36 cellular contexts compared by ENCODE assay signal in the genomic region with DNA sequence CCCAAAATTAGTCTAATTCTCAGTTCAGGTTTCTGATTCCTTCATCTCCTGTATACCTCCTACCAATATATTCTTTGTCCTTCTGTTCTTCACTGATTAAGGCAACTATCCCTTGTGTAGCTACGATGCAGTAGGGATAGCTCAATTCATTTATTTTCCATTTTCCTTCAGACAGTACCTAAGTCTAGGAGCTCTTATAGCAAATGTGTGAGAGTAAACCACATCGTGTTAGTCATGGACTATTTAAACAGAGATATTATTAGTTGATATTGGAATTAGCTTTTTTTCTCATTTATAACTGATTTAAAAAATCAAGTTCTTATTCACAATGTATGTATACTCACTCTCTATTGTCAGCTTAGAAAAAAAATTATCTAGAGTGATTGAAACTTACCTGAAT.
"Had no signal": no experiment of that assay in that cellular context is flagged by ENCODE, and none has a peak within 500 bp of the region (broad histone marks: within the 10 kb centered on the region; RNA-seq: fewer than 3 reads in every experiment).

No MANE protein-coding gene starts in this region.

- H3K27ac ChIP-seq: ascending aorta, VCaP had no signal

- H3K9me3 Mint-ChIP-seq: activated CD4-positive, alpha-beta memory T cell treated with anti-CD3 and anti-CD28 coated beads, Interleukin-2, amount 10 ng/mL, durations not matched to agents 7 days and 5 days; activated CD4-positive, alpha-beta T cell treated with anti-CD3 and anti-CD28 coated beads, Interleukin-2, amount 10 ng/mL, durations not matched to agents 7 days and 5 days had no signal

- H3K4me3 Mint-ChIP-seq: activated B cell treated with CpG ODN at 0.5 μM for 24 hours; activated CD4-positive, alpha-beta memory T cell treated with anti-CD3 and anti-CD28 coated beads, Interleukin-2, amount 10 ng/mL, durations not matched to agents 7 days and 5 days; activated CD4-positive, alpha-beta T cell treated with anti-CD3 and anti-CD28 coated beads for 36 hours; activated CD4-positive, alpha-beta T cell treated with anti-CD3 and anti-CD28 coated beads, Interleukin-2, amount 10 ng/mL, durations not matched to agents 7 days and 5 days; activated CD8-positive, alpha-beta memory T cell treated with anti-CD3 and anti-CD28 coated beads, Interleukin-2, amount 10 ng/mL, durations not matched to agents 7 days and 5 days; activated CD8-positive, alpha-beta T cell treated with anti-CD3 and anti-CD28 coated beads, Interleukin-2, amount 10 ng/mL, durations not matched to agents 7 days and 5 days; activated naive CD4-positive, alpha-beta T cell treated with anti-CD3 and anti-CD28 coated beads, Interleukin-2, amount 10 ng/mL, durations not matched to agents 7 days and 5 days; activated naive CD4-positive, alpha-beta T cell treated with anti-CD3 and anti-CD28 coated beads, Interleukin-2, amount 50 U/mL, for 24 hours; activated naive CD8-positive, alpha-beta T cell; activated naive CD8-positive, alpha-beta T cell treated with anti-CD3 and anti-CD28 coated beads, Interleukin-2, amount 10 ng/mL, durations not matched to agents 7 days and 5 days; activated naive CD8-positive, alpha-beta T cell treated with anti-CD3 and anti-CD28 coated beads, Interleukin-2, amount 50 U/mL, for 24 hours; activated T-cell treated with anti-CD3 and anti-CD28 coated beads, Interleukin-2, amount 50 U/mL, for 24 hours; brain; T-helper 1 cell treated with Interleukin-12 subunit alpha and Interleukin-12 subunit beta and Interleukin-4 antibody, amounts not matched to agents 30 μg/mL and 1 μg/mL, for 36 hours; T-helper 2 cell treated with Interferon-gamma antibody and Interleukin-4, amounts not matched to agents 5 μg/mL and 100 μg/mL, for 36 hours had no signal

- H3K36me3 Mint-ChIP-seq: activated CD8-positive, alpha-beta memory T cell treated with anti-CD3 and anti-CD28 coated beads, Interleukin-2, amount 10 ng/mL, durations not matched to agents 7 days and 5 days; activated naive CD4-positive, alpha-beta T cell treated with anti-CD3 and anti-CD28 coated beads, Interleukin-2, amount 10 ng/mL, durations not matched to agents 7 days and 5 days; activated naive CD4-positive, alpha-beta T cell treated with anti-CD3 and anti-CD28 coated beads, Interleukin-2, amount 50 U/mL, for 24 hours; activated naive CD8-positive, alpha-beta T cell; activated naive CD8-positive, alpha-beta T cell treated with anti-CD3 and anti-CD28 coated beads, Interleukin-2, amount 10 ng/mL, durations not matched to agents 7 days and 5 days; brain had no signal

- H3K27me3 Mint-ChIP-seq: activated B cell treated with CpG ODN at 0.5 μM for 24 hours; activated CD4-positive, alpha-beta memory T cell treated with anti-CD3 and anti-CD28 coated beads, Interleukin-2, amount 10 ng/mL, durations not matched to agents 7 days and 5 days; activated CD4-positive, alpha-beta T cell treated with anti-CD3 and anti-CD28 coated beads for 36 hours; activated CD4-positive, alpha-beta T cell treated with anti-CD3 and anti-CD28 coated beads, Interleukin-2, amount 10 ng/mL, durations not matched to agents 7 days and 5 days; activated CD8-positive, alpha-beta memory T cell treated with anti-CD3 and anti-CD28 coated beads, Interleukin-2, amount 10 ng/mL, durations not matched to agents 7 days and 5 days; activated naive CD4-positive, alpha-beta T cell treated with anti-CD3 and anti-CD28 coated beads, Interleukin-2, amount 10 ng/mL, durations not matched to agents 7 days and 5 days; activated naive CD4-positive, alpha-beta T cell treated with anti-CD3 and anti-CD28 coated beads, Interleukin-2, amount 50 U/mL, for 24 hours; activated naive CD8-positive, alpha-beta T cell; activated naive CD8-positive, alpha-beta T cell treated with anti-CD3 and anti-CD28 coated beads, Interleukin-2, amount 10 ng/mL, durations not matched to agents 7 days and 5 days; activated naive CD8-positive, alpha-beta T cell treated with anti-CD3 and anti-CD28 coated beads, Interleukin-2, amount 50 U/mL, for 24 hours; activated T-cell treated with anti-CD3 and anti-CD28 coated beads, Interleukin-2, amount 50 U/mL, for 24 hours had no signal

- H3K4me3 ChIP-seq: ascending aorta had no signal

- ATAC-seq: activated CD4-positive, alpha-beta T cell treated with anti-CD3 and anti-CD28 coated beads for 36 hours; activated CD4-positive, CD25-positive, alpha-beta regulatory T cell treated with anti-CD3 and anti-CD28 coated beads, Interleukin-2, amount 50 U/mL, for 24 hours; activated CD8-positive, alpha-beta memory T cell treated with anti-CD3 and anti-CD28 coated beads, Interleukin-2, amount 10 ng/mL, durations not matched to agents 7 days and 5 days; activated CD8-positive, alpha-beta T cell treated with anti-CD3 and anti-CD28 coated beads, Interleukin-2, amount 10 ng/mL, durations not matched to agents 7 days and 5 days; activated naive CD8-positive, alpha-beta T cell treated with anti-CD3 and anti-CD28 coated beads, Interleukin-2, amount 50 U/mL, for 24 hours had no signal

- H3K27me3 ChIP-seq: ascending aorta had no signal

- H3K4me1 ChIP-seq: ascending aorta had no signal

- H3K4me1 Mint-ChIP-seq: activated B cell treated with CpG ODN at 0.5 μM for 24 hours; activated CD4-positive, alpha-beta memory T cell treated with anti-CD3 and anti-CD28 coated beads, Interleukin-2, amount 10 ng/mL, durations not matched to agents 7 days and 5 days; activated CD4-positive, alpha-beta T cell treated with anti-CD3 and anti-CD28 coated beads for 36 hours; activated CD4-positive, alpha-beta T cell treated with anti-CD3 and anti-CD28 coated beads, Interleukin-2, amount 10 ng/mL, durations not matched to agents 7 days and 5 days; activated CD8-positive, alpha-beta memory T cell treated with anti-CD3 and anti-CD28 coated beads, Interleukin-2, amount 10 ng/mL, durations not matched to agents 7 days and 5 days; activated naive CD4-positive, alpha-beta T cell treated with anti-CD3 and anti-CD28 coated beads, Interleukin-2, amount 10 ng/mL, durations not matched to agents 7 days and 5 days; activated naive CD4-positive, alpha-beta T cell treated with anti-CD3 and anti-CD28 coated beads, Interleukin-2, amount 50 U/mL, for 24 hours; activated naive CD8-positive, alpha-beta T cell treated with anti-CD3 and anti-CD28 coated beads, Interleukin-2, amount 10 ng/mL, durations not matched to agents 7 days and 5 days; activated naive CD8-positive, alpha-beta T cell treated with anti-CD3 and anti-CD28 coated beads, Interleukin-2, amount 50 U/mL, for 24 hours; brain had no signal

- DNase-seq: activated B cell treated with CpG ODN at 0.5 μM for 24 hours; activated CD4-positive, alpha-beta memory T cell treated with anti-CD3 and anti-CD28 coated beads, Interleukin-2, amount 10 ng/mL, durations not matched to agents 7 days and 5 days; activated CD4-positive, alpha-beta T cell treated with anti-CD3 and anti-CD28 coated beads for 1 hour; activated CD4-positive, alpha-beta T cell treated with anti-CD3 and anti-CD28 coated beads for 36 hours; activated CD4-positive, alpha-beta T cell treated with anti-CD3 and anti-CD28 coated beads for 48 hours; activated CD4-positive, alpha-beta T cell treated with anti-CD3 and anti-CD28 coated beads, Interleukin-2, amount 10 ng/mL, durations not matched to agents 7 days and 5 days; activated CD4-positive, alpha-beta T cell treated with anti-CD3 and anti-CD28 coated beads, Interleukin-2, amount 50 U/mL, for 48 hours; activated CD8-positive, alpha-beta memory T cell treated with anti-CD3 and anti-CD28 coated beads for 24 hours; activated CD8-positive, alpha-beta memory T cell treated with anti-CD3 and anti-CD28 coated beads, Interleukin-2, amount 10 ng/mL, durations not matched to agents 7 days and 5 days; activated CD8-positive, alpha-beta memory T cell treated with anti-CD3 and anti-CD28 coated beads, Interleukin-2, amount 50 U/mL, for 48 hours; activated CD8-positive, alpha-beta T cell treated with anti-CD3 and anti-CD28 coated beads, Interleukin-2, amount 10 ng/mL, durations not matched to agents 7 days and 5 days; activated effector memory CD4-positive, alpha-beta T cell treated with Interleukin-2 at 50 U/mL for 16 hours; activated gamma-delta T cell; activated naive CD4-positive, alpha-beta T cell treated with anti-CD3 and anti-CD28 coated beads, Interleukin-2, amount 10 ng/mL, durations not matched to agents 7 days and 5 days; activated naive CD4-positive, alpha-beta T cell treated with Interleukin-2 at 50 U/mL for 16 hours; activated naive CD8-positive, alpha-beta T cell treated with anti-CD3 and anti-CD28 coated beads, Interleukin-2, amount 10 ng/mL, durations not matched to agents 7 days and 5 days; activated naive CD8-positive, alpha-beta T cell treated with anti-CD3 and anti-CD28 coated beads, Interleukin-2, amount 50 U/mL, for 24 hours; activated T-cell treated with anti-CD3 and anti-CD28 coated beads, Interleukin-2, amount 50 U/mL, for 24 hours; activated T-cell treated with anti-CD3 and anti-CD28 coated beads, Interleukin-2, amount 50 U/mL, for 48 hours; amygdala; anterior cingulate cortex; central memory CD4-positive, alpha-beta T cell; T-helper 1 cell; T-helper 2 cell; T-helper 9 cell had no signal

- H3K9me3 ChIP-seq: ascending aorta had no signal

- FAIRE-seq: bronchial epithelial cell, TTC549 had no signal

- H3K27ac Mint-ChIP-seq: activated B cell treated with CpG ODN at 0.5 μM for 24 hours; activated CD4-positive, alpha-beta memory T cell treated with anti-CD3 and anti-CD28 coated beads, Interleukin-2, amount 10 ng/mL, durations not matched to agents 7 days and 5 days; activated CD4-positive, alpha-beta T cell treated with anti-CD3 and anti-CD28 coated beads for 36 hours; activated CD4-positive, alpha-beta T cell treated with anti-CD3 and anti-CD28 coated beads, Interleukin-2, amount 10 ng/mL, durations not matched to agents 7 days and 5 days; activated CD8-positive, alpha-beta memory T cell treated with anti-CD3 and anti-CD28 coated beads, Interleukin-2, amount 10 ng/mL, durations not matched to agents 7 days and 5 days; activated CD8-positive, alpha-beta T cell treated with anti-CD3 and anti-CD28 coated beads, Interleukin-2, amount 10 ng/mL, durations not matched to agents 7 days and 5 days; activated naive CD4-positive, alpha-beta T cell treated with anti-CD3 and anti-CD28 coated beads, Interleukin-2, amount 10 ng/mL, durations not matched to agents 7 days and 5 days; activated naive CD4-positive, alpha-beta T cell treated with anti-CD3 and anti-CD28 coated beads, Interleukin-2, amount 50 U/mL, for 24 hours; activated naive CD8-positive, alpha-beta T cell; activated naive CD8-positive, alpha-beta T cell treated with anti-CD3 and anti-CD28 coated beads, Interleukin-2, amount 10 ng/mL, durations not matched to agents 7 days and 5 days; activated naive CD8-positive, alpha-beta T cell treated with anti-CD3 and anti-CD28 coated beads, Interleukin-2, amount 50 U/mL, for 24 hours; activated T-cell treated with anti-CD3 and anti-CD28 coated beads, Interleukin-2, amount 50 U/mL, for 24 hours; activated T-helper 2 cell treated with anti-CD3 and anti-CD28 coated beads, Interferon-gamma antibody, Interleukin-2, Interleukin-4, amounts not matched to agents 10 μg/mL and 5 μg/mL and 100 μg/mL, durations not matched to agents 14 hours and 24 hours and 36 hours; brain; T-helper 1 cell treated with Interleukin-12 subunit alpha and Interleukin-12 subunit beta and Interleukin-4 antibody, amounts not matched to agents 30 μg/mL and 1 μg/mL, for 36 hours; T-helper 2 cell treated with Interferon-gamma antibody and Interleukin-4, amounts not matched to agents 5 μg/mL and 100 μg/mL, for 36 hours had no signal

- H3K36me3 ChIP-seq: ascending aorta had no signal
